Comparison of ENCODE assay signal across 20 cellular contexts in the genomic region with DNA sequence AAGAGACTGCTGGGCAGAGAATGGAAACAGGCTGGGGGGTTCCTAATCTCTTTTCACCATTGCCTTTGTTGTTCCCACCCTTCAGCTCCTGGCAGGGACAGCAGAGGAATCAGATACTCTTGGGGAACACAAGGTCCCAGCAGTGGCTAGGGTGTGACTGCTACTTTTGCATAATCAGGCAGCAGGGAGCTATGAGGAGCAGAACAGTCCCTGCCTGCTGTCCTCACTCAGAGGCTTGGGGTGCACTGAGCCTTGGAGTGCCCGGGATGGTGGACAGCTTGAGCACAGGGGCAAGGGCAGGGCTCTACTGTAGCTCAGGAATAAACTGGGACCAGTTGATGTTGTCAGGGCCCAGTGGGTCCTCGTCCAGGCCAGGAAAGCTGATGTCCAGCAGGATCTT. TPM values are rescaled to one million over a fixed set of nuclear protein-coding genes. Genes with fewer than 3 reads are reported as not detected.
"Had no signal": no experiment of that assay in that cellular context is flagged by ENCODE, and none has a peak within 500 bp of the region (broad histone marks: within the 10 kb centered on the region; RNA-seq: fewer than 3 reads in every experiment).

No MANE protein-coding gene starts in this region.

- H3K4me3 Mint-ChIP-seq: activated CD4-positive, alpha-beta memory T cell treated with anti-CD3 and anti-CD28 coated beads for 36 hours; mesothelial cell of epicardium; stimulated activated naive CD8-positive, alpha-beta T cell treated with anti-CD3 and anti-CD28 coated beads, Interleukin-15, amount 100 ng/mL, for 72 hours; WTC11 had no signal

- H3K9me3 ChIP-seq: suprapubic skin, transverse colon had no signal

- DNase-seq: activated CD4-positive, alpha-beta memory T cell treated with anti-CD3 and anti-CD28 coated beads for 36 hours; activated CD4-positive, alpha-beta T cell treated with anti-CD3 and anti-CD28 coated beads for 4 hours; activated naive CD4-positive, alpha-beta T cell; activated T-cell treated with anti-CD3 and anti-CD28 coated beads for 4 hours; aorta; erythroblast; foreskin melanocyte; hypothalamus; islet precursor cell; left colon; retina; stimulated activated naive CD8-positive, alpha-beta T cell treated with anti-CD3 and anti-CD28 coated beads, Interleukin-15, amount 100 ng/mL, for 72 hours; transverse colon had no signal

- H3K27me3 ChIP-seq: suprapubic skin, transverse colon had no signal

- H3K4me1 Mint-ChIP-seq: stimulated activated naive CD8-positive, alpha-beta T cell treated with anti-CD3 and anti-CD28 coated beads, Interleukin-15, amount 100 ng/mL, for 72 hours had no signal

- H3K27me3 Mint-ChIP-seq: activated CD4-positive, alpha-beta memory T cell treated with anti-CD3 and anti-CD28 coated beads for 36 hours; stimulated activated naive CD8-positive, alpha-beta T cell treated with anti-CD3 and anti-CD28 coated beads, Interleukin-15, amount 100 ng/mL, for 72 hours had no signal

- H3K27ac Mint-ChIP-seq: activated CD4-positive, alpha-beta memory T cell treated with anti-CD3 and anti-CD28 coated beads for 36 hours; mesothelial cell of epicardium had no signal

- H3K4me1 ChIP-seq: suprapubic skin had no signal

- ATAC-seq: left colon; stimulated activated naive CD8-positive, alpha-beta T cell treated with anti-CD3 and anti-CD28 coated beads, Interleukin-15, amount 100 ng/mL, for 72 hours; WTC11 had no signal

- H3K4me3 ChIP-seq: lung, suprapubic skin, transverse colon had no signal

- H3K9me3 Mint-ChIP-seq: activated CD4-positive, alpha-beta memory T cell treated with anti-CD3 and anti-CD28 coated beads for 36 hours; mesothelial cell of epicardium; stimulated activated naive CD8-positive, alpha-beta T cell treated with anti-CD3 and anti-CD28 coated beads, Interleukin-15, amount 100 ng/mL, for 72 hours; WTC11 had no signal

- H3K36me3 ChIP-seq: transverse colon had no signal

- H3K27ac ChIP-seq: suprapubic skin, transverse colon had no signal

RNA-seq across cellular contexts. Expression of a gene that starts 1.5 kb away (rescaled TPM):
- total RNA-seq: aorta, left colon, lung, mesothelial cell of epicardium, omental fat pad, posterior vena cava, suprapubic skin, transverse colon, WTC11 had no signal
- polyA plus RNA-seq: aorta, lung, neural cell had no signal

RNA-seq across cellular contexts. Expression of a gene that starts 23.5 kb away (rescaled TPM):
- total RNA-seq: activated CD4-positive, alpha-beta memory T cell treated with anti-CD3 and anti-CD28 coated beads for 36 hours; mesothelial cell of epicardium; WTC11 had no signal
- polyA plus RNA-seq: neural cell had no signal
